In the genomic region with DNA sequence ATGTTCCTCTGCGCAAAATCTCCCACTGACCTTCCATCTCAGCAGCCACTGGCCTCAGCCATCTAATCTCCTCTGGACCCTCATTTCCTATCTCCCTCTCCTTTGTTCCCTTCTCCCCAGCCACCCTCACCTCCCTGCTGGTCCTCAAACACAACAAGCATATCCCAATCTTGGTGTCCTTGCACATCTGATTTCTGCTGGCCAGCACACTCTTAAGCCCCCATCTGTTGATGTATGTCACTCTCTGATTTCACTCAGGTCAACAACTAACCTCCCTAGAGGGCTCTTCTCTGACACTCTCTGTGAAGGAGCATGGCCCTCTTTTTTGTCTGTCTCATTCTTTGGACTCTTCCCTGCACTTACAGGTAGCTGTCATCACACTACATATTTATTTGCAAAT, we compare ENCODE assay signal across 18 cellular contexts. TPM values are rescaled to one million over a fixed set of nuclear protein-coding genes. Genes with fewer than 3 reads are reported as not detected.
DNase-seq lines count a peak whose midpoint lies in the region; ATAC-seq, FAIRE-seq and TF ChIP-seq lines count a peak whose summit lies in the region.
"Had no signal": no experiment of that assay in that cellular context is flagged by ENCODE, and none has a peak within 500 bp of the region (broad histone marks: within the 10 kb centered on the region; RNA-seq: fewer than 3 reads in every experiment).

No MANE protein-coding gene starts in this region.

- BruUV-seq in HepG2 (replicated peaks; lab: Mats Ljungman, UMichigan): no TSS peak

- POLR2A ChIA-PET in HepG2 (lab: Yijun Ruan, JAX) (no interaction called here), WTC11 (lab: Charles Lee) (no interaction called here)

- peak overlapping the region; percentile 8; the same call in 1 of the 2 replicates for H3K27ac Mint-ChIP-seq in WTC11
- H3K27ac Mint-ChIP-seq: CD4-positive, alpha-beta T cell had no signal

- no peaks in the 10 kb centered on the region for H3K9me3 ChIP-seq in HepG2 (ENCODE audit: low read length)
- H3K9me3 ChIP-seq in right lobe of liver: no peaks in the 10 kb centered on the region
- no peaks in the 10 kb centered on the region for H3K9me3 ChIP-seq in esophagus muscularis mucosa
- H3K9me3 ChIP-seq: BLaER1 treated with 17β-estradiol and CSF1 and Interleukin-3, amounts not matched to agents 10 nM and 100 nM had no signal

- TF ChIP-seq POLR2A in HepG2 (IDR thresholded peaks at IDR 0.05; ENCODE audit: insufficient read depth in 1 of 2, low read depth in 2 of 2, low read length in 2 of 2): no peak
- no peak for TF ChIP-seq POLR2A in right lobe of liver (IDR thresholded peaks at IDR 0.05)
- no peak for TF ChIP-seq POLR2A in esophagus muscularis mucosa (IDR thresholded peaks at IDR 0.05; ENCODE audit: low read depth)

- no peak overlapping the region for H3K4me3 Mint-ChIP-seq in WTC11
- H3K4me3 Mint-ChIP-seq: CD4-positive, alpha-beta T cell had no signal

- CTCF ChIA-PET in HepG2 (lab: Yijun Ruan, JAX; ENCODE audit: low intra/inter-chr PET ratio, low total read pairs): no interaction called here
- CTCF ChIA-PET in WTC11 (lab: Charles Lee): interaction anchor here (1.1 kb wide), 1 partner anchor 159 kb away, joined by 3 read pairs; no protein-coding TSS in a partner anchor

- H3K36me3 Mint-ChIP-seq in WTC11: no peaks in the 10 kb centered on the region

- no peaks in the 10 kb centered on the region for H4K20me1 ChIP-seq in HepG2 (ENCODE audit: insufficient read depth, low read length)
- H4K20me1 ChIP-seq: BLaER1 treated with 17β-estradiol and CSF1 and Interleukin-3, amounts not matched to agents 10 nM and 100 nM had no signal

- in situ Hi-C loops in HepG2 (cut with HindIII; ENCODE audit: extremely low pct_ligation_motif_present, low pct_unique_long_range_greater_than_20kb): no loop called here

- H3K4me3 ChIP-seq in HepG2 (replicated peaks in 1 of 3; ENCODE audit: insufficient read depth in 1 of 3, low read depth in 2 of 3, low read length in 3 of 3) (no peak overlapping the region), right lobe of liver (no peak overlapping the region), esophagus muscularis mucosa (no peak overlapping the region)
- H3K4me3 ChIP-seq: BLaER1 treated with 17β-estradiol and CSF1 and Interleukin-3, amounts not matched to agents 10 nM and 100 nM had no signal

- no peak overlapping the region for H3K4me2 ChIP-seq in HepG2 (ENCODE audit: low read depth, low read length)
- H3K4me2 ChIP-seq: BLaER1 treated with 17β-estradiol and CSF1 and Interleukin-3, amounts not matched to agents 10 nM and 100 nM had no signal

- no peak overlapping the region for H3K9ac ChIP-seq in HepG2 (ENCODE audit: insufficient read depth, low read depth, low read length)
- H3K9ac ChIP-seq: BLaER1 treated with 17β-estradiol and CSF1 and Interleukin-3, amounts not matched to agents 10 nM and 100 nM had no signal

- no peak for ATAC-seq in HepG2
- ATAC-seq in right lobe of liver: no peak
- no peak for ATAC-seq in WTC11
- ATAC-seq in GM18873 (IDR thresholded peaks at IDR 0.05; ENCODE audit: low FRiP score, unreplicated experiment): no peak
- ATAC-seq in GM21390 (IDR thresholded peaks at IDR 0.05; ENCODE audit: unreplicated experiment): no peak

- DNase-seq in HepG2 (ENCODE audit: low spot score) (no peak), right lobe of liver (no peak), WTC11 (ENCODE audit: low spot score) (no peak), esophagus muscularis mucosa (ENCODE audit: extremely low spot score) (peak; percentile 64), DMS114 treated with DMSO at 0.1 percent for 48 hours (lab: John Stamatoyannopoulos, UW; ENCODE audit: unreplicated experiment) (no peak)
- DNase-seq: 8988T; CD4-positive, alpha-beta T cell; DMS153; DMS79 treated with DMSO at 0.1 percent for 48 hours; EL; IMR-90 had no signal

- no peak overlapping the region for H2AFZ ChIP-seq in HepG2 (ENCODE audit: low read length)

- intact Hi-C loops in HepG2 (cut with micrococcal nuclease; ENCODE audit: unreplicated experiment): no loop called here
- intact Hi-C loops in right lobe of liver (cut with DNase I): no loop called here
- intact Hi-C loops in esophagus muscularis mucosa (cut with DNase I): no loop called here

- TF ChIP-seq CTCF in HepG2 (CRISPR knock-in tag; IDR thresholded peaks at IDR 0.05) (no peak), right lobe of liver (IDR thresholded peaks at IDR 0.05) (no peak), WTC11 (IDR thresholded peaks at IDR 0.05) (no peak), esophagus muscularis mucosa (IDR thresholded peaks at IDR 0.05) (no peak)

- H3K27ac ChIP-seq in HepG2 (ENCODE audit: extremely low read length, insufficient read depth, low read length): no peak overlapping the region
- H3K27ac ChIP-seq in right lobe of liver: no peak overlapping the region
- no peak overlapping the region for H3K27ac ChIP-seq in esophagus muscularis mucosa (replicated peaks in 1 of 4)
- H3K27ac ChIP-seq: BLaER1 treated with 17β-estradiol and CSF1 and Interleukin-3, amounts not matched to agents 10 nM and 100 nM; HL-60 had no signal

- no peaks in the 10 kb centered on the region for H3K27me3 Mint-ChIP-seq in WTC11 (ENCODE audit: low read depth)

- H3K4me1 ChIP-seq in HepG2 (ENCODE audit: insufficient read depth, low read length) (peaks cover 27% of the 10 kb centered on the region), right lobe of liver (no peaks in the 10 kb centered on the region), esophagus muscularis mucosa (no peaks in the 10 kb centered on the region)

- FAIRE-seq in HepG2 (lab: Jason Lieb, UNC): no peak
- FAIRE-seq: G401.6, GM12891, H54 had no signal

- 96% methylated on average over 1 of the region's 1 CpG for WGBS in HepG2 (ENCODE audit: low lambda C conversion rate)
- 100% methylated on average over 1 of the region's 1 CpG for WGBS in right lobe of liver (ENCODE audit: insufficient coverage, low coverage, low lambda C conversion rate, missing lambda C conversion rate)
- WGBS in esophagus muscularis mucosa: 100% methylated on average over 1 of the region's 1 CpG

- H3K79me2 ChIP-seq in HepG2 (ENCODE audit: insufficient read depth, low read length): peaks cover 82% of the 10 kb centered on the region

- no peaks in the 10 kb centered on the region for H3K27me3 ChIP-seq in HepG2 (ENCODE audit: control insufficient read depth in 1 of 2, insufficient read depth in 2 of 2, low read length in 2 of 2)
- no peaks in the 10 kb centered on the region for H3K27me3 ChIP-seq in right lobe of liver
- H3K27me3 ChIP-seq in esophagus muscularis mucosa: peaks cover 0 to 2% (median 0%) of the 10 kb centered on the region in 4 donors
- H3K27me3 ChIP-seq: BLaER1 treated with 17β-estradiol and CSF1 and Interleukin-3, amounts not matched to agents 10 nM and 100 nM had no signal

- no peak for TF ChIP-seq RAD21 in HepG2 (CRISPR knock-in tag; IDR thresholded peaks at IDR 0.05)

- peaks cover 38% of the 10 kb centered on the region for H3K4me1 Mint-ChIP-seq in WTC11

- H3K9me3 Mint-ChIP-seq in WTC11: no peaks in the 10 kb centered on the region
- H3K9me3 Mint-ChIP-seq: CD4-positive, alpha-beta T cell had no signal

- H3K36me3 ChIP-seq in HepG2 (replicated peaks in 1 of 2; ENCODE audit: control insufficient read depth in 1 of 2, insufficient read depth in 2 of 2, low read length in 2 of 2) (peaks cover 6 to 32% of the 10 kb centered on the region in 2 experiments), right lobe of liver (no peaks in the 10 kb centered on the region), esophagus muscularis mucosa (no peaks in the 10 kb centered on the region)
- H3K36me3 ChIP-seq: BLaER1 treated with 17β-estradiol and CSF1 and Interleukin-3, amounts not matched to agents 10 nM and 100 nM had no signal

- no peak for TF ChIP-seq EP300 in HepG2 (IDR thresholded peaks at IDR 0.05; ENCODE audit: low read depth in 2 of 2, low read length in 2 of 2)
- no peak for TF ChIP-seq EP300 in HepG2 (CRISPR knock-in tag; IDR thresholded peaks at IDR 0.05; ENCODE audit: borderline replicate concordance)
- no peak for TF ChIP-seq EP300 in esophagus muscularis mucosa (IDR thresholded peaks at IDR 0.05)

TF ChIP-seq in HepG2, 621 proteins besides CTCF, POLR2A, EP300 and RAD21 (continues in another document):
- peak; percentile 20 for TF ChIP-seq RBM22 (optimal IDR thresholded peaks at IDR 0.05; ENCODE audit: low read length)

RNA-seq across cellular contexts. Expression of a gene that starts 25.6 kb away (rescaled TPM):
- 38.1 and 42.0 TPM in 2 replicates for total RNA-seq in HepG2 (2016; rRNA removed; fragmentation: Illumina TruSeq; extraction: Trizol)
- 3.3 and 5.2 TPM in 2 replicates for total RNA-seq in HepG2 (2016; cell fraction: cytosol; rRNA removed; fragmentation: Illumina TruSeq; extraction: Trizol; ENCODE audit: low read depth)
- total RNA-seq in HepG2 (2016; cell fraction: insoluble cytoplasmic fraction; rRNA removed; fragmentation: Illumina TruSeq; extraction: Trizol): 35.2 and 37.3 TPM in 2 replicates
- 19.9 and 22.6 TPM in 2 replicates for total RNA-seq in HepG2 (2016; cell fraction: membrane; rRNA removed; fragmentation: Illumina TruSeq; extraction: Trizol)
- total RNA-seq in HepG2 (2016; cell fraction: nucleus; rRNA removed; fragmentation: Illumina TruSeq; extraction: Trizol): 29.6 and 34.5 TPM in 2 replicates
- 16.9 and 29.1 TPM in 2 replicates for polyA plus RNA-seq in HepG2 (2011; rRNA removed)
- 19.3 and 19.9 TPM in 2 replicates for polyA plus RNA-seq in HepG2 (2011; cell fraction: cytosol; rRNA removed)
- polyA plus RNA-seq in HepG2 (2011; cell fraction: nucleus; rRNA removed): 19.8 and 26.0 TPM in 2 replicates
- 9.9 and 26.1 TPM in 2 replicates for polyA plus RNA-seq in HepG2 (2012)
- 1.6 and 1.8 TPM in 2 replicates for polyA plus RNA-seq in HepG2 (2016; cell fraction: cytosol; fragmentation: Illumina TruSeq; extraction: Trizol; ENCODE audit: low read depth)
- polyA plus RNA-seq in HepG2 (2016; cell fraction: insoluble cytoplasmic fraction; fragmentation: Illumina TruSeq; extraction: Trizol; ENCODE audit: low read depth): 32.1 and 32.9 TPM in 2 replicates
- 8.9 and 10.6 TPM in 2 replicates for polyA plus RNA-seq in HepG2 (2016; cell fraction: membrane; fragmentation: Illumina TruSeq; extraction: Trizol; ENCODE audit: low read depth)
- 24.8 and 26.5 TPM in 2 replicates for polyA plus RNA-seq in HepG2 (2016; cell fraction: nucleus; fragmentation: Illumina TruSeq; extraction: Trizol; ENCODE audit: insufficient read depth, low read depth)
- 8.3 and 68.0 TPM in 2 replicates for polyA minus RNA-seq in HepG2 (2011; rRNA and poly(A)+ RNA removed; ENCODE audit: low replicate concordance)
- polyA minus RNA-seq in HepG2 (2011; cell fraction: cytosol; rRNA and poly(A)+ RNA removed): 32.6 and 42.5 TPM in 2 replicates
- polyA minus RNA-seq in HepG2 (2011; cell fraction: nucleus; rRNA and poly(A)+ RNA removed): 39.3 and 42.1 TPM in 2 replicates
- 1 to 10 TPM; 3.8 to 9.2 (median 6.5) TPM for total RNA-seq in right lobe of liver
- 37.1 to 45.6 TPM (median 40.9 TPM) in 3 replicates for total RNA-seq in WTC11 (2021)
- total RNA-seq in esophagus muscularis mucosa: 1 to 10 TPM in 3 of 4 donors, under 1 TPM in 1; 0.83 to 3.0 (median 2.3) TPM
- total RNA-seq: CD4-positive, alpha-beta T cell had no signal
